Comparison of ENCODE assay signal across 9 cellular contexts in genomic region chr4:109648266-109648996, GRCh38. TPM values are rescaled to one million over a fixed set of nuclear protein-coding genes. Genes with fewer than 3 reads are reported as not detected.
A peak's percentile ranks its signal among the peaks of the same experiment; 100 is the strongest.
DNase-seq lines count a peak whose midpoint lies in the region; ATAC-seq and TF ChIP-seq lines count a peak whose summit lies in the region.
"Had no signal": no experiment of that assay in that cellular context is flagged by ENCODE, and none has a peak within 500 bp of the region (broad histone marks: within the 10 kb centered on the region; RNA-seq: fewer than 3 reads in every experiment).

No MANE protein-coding gene starts in this region.

- H3K4me3 Mint-ChIP-seq in activated naive CD8-positive, alpha-beta T cell treated with anti-CD3 and anti-CD28 coated beads, Interleukin-2, amount 10 ng/mL, durations not matched to agents 7 days and 5 days = peak overlapping the region; percentile 78

- H3K36me3 ChIP-seq in GM06990 (ENCODE audit: control insufficient read depth, insufficient read depth, low read length) = no peaks in the 10 kb centered on the region
- H3K36me3 ChIP-seq in ovary = no peaks in the 10 kb centered on the region
- H3K36me3 ChIP-seq in lower lobe of right lung = no peaks in the 10 kb centered on the region
- H3K36me3 ChIP-seq: adrenal gland had no signal

- POLR2A ChIA-PET in activated naive CD8-positive, alpha-beta T cell treated with anti-CD3 and anti-CD28 coated beads, Interleukin-2, amount 10 ng/mL, durations not matched to agents 7 days and 5 days (lab: Charles Lee) = interaction anchor here (0.7 to 2.9 kb wide), 7 partner anchors 53 to 796 kb away, joined by 3 to 31 read pairs (median 4); partner anchors contain the start of genes CASP6 and MCUB
- POLR2A ChIA-PET in GM10248 (lab: Yijun Ruan, JAX) = no interaction called here

- CTCF ChIA-PET in GM10248 (lab: Yijun Ruan, JAX) = interaction anchor here (3.1 kb wide), 1 partner anchor 15 kb away, joined by 12 read pairs; no protein-coding TSS in a partner anchor

- intact Hi-C loops in ovary (cut with DNase I) (no loop called here), lower lobe of right lung (cut with DNase I) (no loop called here)

- no peak for TF ChIP-seq CTCF in GM06990 (IDR thresholded peaks at IDR 0.05; ENCODE audit: insufficient read depth, low read length, poor library complexity, severe bottlenecking)
- no peak for TF ChIP-seq CTCF in ovary (IDR thresholded peaks at IDR 0.05)
- no peak for TF ChIP-seq CTCF in lower lobe of right lung (IDR thresholded peaks at IDR 0.05)
- no peak for TF ChIP-seq CTCF in GM10248 (IDR thresholded peaks at IDR 0.05; ENCODE audit: control extremely low read depth, extremely low read depth, low read depth, missing control alignments)

- 69 to 74% (median 72%) methylated on average over 5 of the region's 5 CpGs for WGBS in ovary, 3 donors

- DNase-seq in GM06990 (ENCODE audit: extremely low read depth, insufficient read length) (peak; percentile 53), ovary (no peak), NCI-H1694 treated with DMSO at 0.1 percent for 48 hours (lab: John Stamatoyannopoulos, UW) (no peak), lower lobe of right lung (no peak), GM10248 (ENCODE audit: extremely low spot score) (no peak)
- no peak for DNase-seq in activated naive CD8-positive, alpha-beta T cell treated with anti-CD3 and anti-CD28 coated beads, Interleukin-2, amount 10 ng/mL, durations not matched to agents 7 days and 5 days
- DNase-seq: adrenal gland had no signal

- no peak overlapping the region for H3K27ac ChIP-seq in ovary
- no peak overlapping the region for H3K27ac ChIP-seq in lower lobe of right lung
- H3K27ac ChIP-seq: adrenal gland had no signal

- no peak for TF ChIP-seq POLR2A in ovary (IDR thresholded peaks at IDR 0.05)

- H3K4me3 ChIP-seq in GM06990 (replicated peaks; ENCODE audit: low read depth, low read length) = no peak overlapping the region
- H3K4me3 ChIP-seq in ovary = no peak overlapping the region
- no peak overlapping the region for H3K4me3 ChIP-seq in lower lobe of right lung
- H3K4me3 ChIP-seq: adrenal gland had no signal

- H3K9me3 ChIP-seq in ovary = no peaks in the 10 kb centered on the region
- H3K9me3 ChIP-seq in lower lobe of right lung = peaks cover 8% of the 10 kb centered on the region
- H3K9me3 ChIP-seq: adrenal gland had no signal

- H3K27me3 Mint-ChIP-seq in activated naive CD8-positive, alpha-beta T cell treated with anti-CD3 and anti-CD28 coated beads, Interleukin-2, amount 10 ng/mL, durations not matched to agents 7 days and 5 days = no peaks in the 10 kb centered on the region

- H3K4me1 ChIP-seq in ovary (ENCODE audit: insufficient read depth) = no peaks in the 10 kb centered on the region
- H3K4me1 ChIP-seq in lower lobe of right lung = no peaks in the 10 kb centered on the region
- H3K4me1 ChIP-seq: adrenal gland had no signal

- no peak for TF ChIP-seq EP300 in ovary (IDR thresholded peaks at IDR 0.05)

- ATAC-seq in GM19351 (IDR thresholded peaks at IDR 0.05; ENCODE audit: unreplicated experiment) (peak; percentile 65), HG03139 (IDR thresholded peaks at IDR 0.05; ENCODE audit: unreplicated experiment) (peak; percentile 43), lower lobe of right lung (no peak)
- ATAC-seq in activated naive CD8-positive, alpha-beta T cell treated with anti-CD3 and anti-CD28 coated beads, Interleukin-2, amount 10 ng/mL, durations not matched to agents 7 days and 5 days (ENCODE audit: low read depth) = peak; percentile 86

- peak overlapping the region; percentile 92 for H3K27ac Mint-ChIP-seq in activated naive CD8-positive, alpha-beta T cell treated with anti-CD3 and anti-CD28 coated beads, Interleukin-2, amount 10 ng/mL, durations not matched to agents 7 days and 5 days

- peaks cover 22% of the 10 kb centered on the region for H3K36me3 Mint-ChIP-seq in activated naive CD8-positive, alpha-beta T cell treated with anti-CD3 and anti-CD28 coated beads, Interleukin-2, amount 10 ng/mL, durations not matched to agents 7 days and 5 days

- H3K4me1 Mint-ChIP-seq in activated naive CD8-positive, alpha-beta T cell treated with anti-CD3 and anti-CD28 coated beads, Interleukin-2, amount 10 ng/mL, durations not matched to agents 7 days and 5 days = peaks cover 31% of the 10 kb centered on the region

- H3K27me3 ChIP-seq in GM06990 (replicated peaks; ENCODE audit: control insufficient read depth, insufficient read depth, low read length) = no peaks in the 10 kb centered on the region
- no peaks in the 10 kb centered on the region for H3K27me3 ChIP-seq in ovary
- no peaks in the 10 kb centered on the region for H3K27me3 ChIP-seq in lower lobe of right lung (ENCODE audit: low read depth)
- H3K27me3 ChIP-seq: adrenal gland had no signal

- peaks cover 3% of the 10 kb centered on the region for H3K9me3 Mint-ChIP-seq in activated naive CD8-positive, alpha-beta T cell treated with anti-CD3 and anti-CD28 coated beads, Interleukin-2, amount 10 ng/mL, durations not matched to agents 7 days and 5 days

RNA-seq across cellular contexts. Expression of gene CASP6, which starts 54.8 kb away (rescaled TPM):
- 10 to 100 TPM; 25.5 to 35.5 TPM for total RNA-seq in activated naive CD8-positive, alpha-beta T cell treated with anti-CD3 and anti-CD28 coated beads, Interleukin-2, amount 10 ng/mL, durations not matched to agents 7 days and 5 days
- total RNA-seq in ovary = 10 to 100 TPM; 11.2 to 19.3 (median 13.1) TPM
- polyA plus RNA-seq in ovary = 10 to 100 TPM; 18.7 to 29.0 TPM
- 22.5 TPM for total RNA-seq in lower lobe of right lung

Comparison
In these comparisons a context has a peak if more than half of its experiments do, and no peak if none do; other contexts are left out.
1. ATAC-seq: peak in GM19351 (single experiment), HG03139 (single experiment) and activated naive CD8-positive, alpha-beta T cell treated with anti-CD3 and anti-CD28 coated beads, Interleukin-2, amount 10 ng/mL, durations not matched to agents 7 days and 5 days (single experiment); none in lower lobe of right lung (0 of 2).